In genomic region chr17:2337152-2337810, GRCh38 we compare ENCODE assay signal across 2 cellular contexts.
A peak's percentile ranks its signal among the peaks of the same experiment; 100 is the strongest.
TF ChIP-seq lines count a peak whose summit lies in the region.

Gene SGSM2 (plus strand): TSS chr17:2337501. CDS start chr17:2337689, 188 bp downstream.

TF ChIP-seq in HCT116, 20 proteins besides CTCF, POLR2A, EP300 and RAD21:
- no peak for TF ChIP-seq CEBPB (IDR thresholded peaks at IDR 0.05; ENCODE audit: low read depth)
- peak; percentile 13; the same call in 1 of the 2 replicates for TF ChIP-seq ZFX (IDR thresholded peaks at IDR 0.05)
- TF ChIP-seq SRF (IDR thresholded peaks at IDR 0.05; ENCODE audit: low read depth), result no peak
- TF ChIP-seq SP1 (IDR thresholded peaks at IDR 0.05; ENCODE audit: low read depth), result no peak
- peak; percentile 86 for TF ChIP-seq YY1 (IDR thresholded peaks at IDR 0.05; ENCODE audit: extremely low read depth, insufficient replicate concordance, low read depth, low read length)
- no peak for TF ChIP-seq ELF1 (IDR thresholded peaks at IDR 0.05; ENCODE audit: borderline replicate concordance, low read depth)
- TF ChIP-seq, protein P1, sequence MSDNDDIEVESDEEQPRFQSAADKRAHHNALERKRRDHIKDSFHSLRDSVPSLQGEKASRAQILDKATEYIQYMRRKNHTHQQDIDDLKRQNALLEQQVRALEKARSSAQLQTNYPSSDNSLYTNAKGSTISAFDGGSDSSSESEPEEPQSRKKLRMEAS (IDR thresholded peaks at IDR 0.05), result no peak
- TF ChIP-seq ZNF274 (IDR thresholded peaks at IDR 0.05; ENCODE audit: low read depth, low read length), result no peak
- TF ChIP-seq SIN3A (IDR thresholded peaks at IDR 0.05; ENCODE audit: low read depth), result no peak
- no peak for TF ChIP-seq EZH2 (IDR thresholded peaks at IDR 0.05)
- no peak for TF ChIP-seq REST (IDR thresholded peaks at IDR 0.05; ENCODE audit: low read depth)
- no peak for TF ChIP-seq FOSL1 (IDR thresholded peaks at IDR 0.05; ENCODE audit: low read depth)

TF ChIP-seq in H1, 55 proteins besides CTCF, POLR2A, EP300 and RAD21:
- no peak for TF ChIP-seq SP4 (IDR thresholded peaks at IDR 0.05; ENCODE audit: low read length)
- 0 out of 4 replicates have a peak, but pooled peaks of 1 of the 2 experiments have one; percentile 9 for TF ChIP-seq HDAC2 (IDR thresholded peaks at IDR 0.05; ENCODE audit: borderline replicate concordance in 1 of 2, low read depth in 2 of 2, low read length in 2 of 2)
- TF ChIP-seq HDAC6 (IDR thresholded peaks at IDR 0.05; ENCODE audit: low read depth, low read length), result peak; percentile 52
- TF ChIP-seq SIN3A (conservative IDR thresholded peaks at IDR 0.05 in 1 of 2, IDR thresholded peaks at IDR 0.05 in 1 of 2; ENCODE audit: low read depth in 1 of 2, low read length in 2 of 2), result peak in 1 of 2 experiments; percentile 29; a peak in 1 of 4 replicates
